Comparison of ENCODE assay signal across 24 cellular contexts in genomic region chr7:82906502-82906901, GRCh38.
"Had no signal": no experiment of that assay in that cellular context is flagged by ENCODE, and none has a peak within 500 bp of the region (broad histone marks: within the 10 kb centered on the region; RNA-seq: fewer than 3 reads in every experiment).

No MANE protein-coding gene starts in this region.

- DNase-seq: cortex of kidney; effector CD8-positive, alpha-beta T cell; effector memory CD8-positive, alpha-beta T cell; endodermal cell; erythroblast; esophagus squamous epithelium; foreskin fibroblast; foreskin melanocyte; gastrocnemius medialis; glutamatergic neuron; head of caudate nucleus; heart right ventricle; hippocampal formation; left cardiac atrium; left lung; left ventricle myocardium superior; lower lobe of right lung; mesenchymal stem cell; mucosa of descending colon; naive B cell; naive thymus-derived CD8-positive, alpha-beta T cell had no signal

- ATAC-seq: effector memory CD8-positive, alpha-beta T cell; esophagus mucosa; gastrocnemius medialis; heart right ventricle; left cardiac atrium; left lung; left ventricle myocardium superior; lower lobe of right lung; mucosa of descending colon; naive thymus-derived CD8-positive, alpha-beta T cell had no signal

- FAIRE-seq: endometrium, keratinocyte had no signal
